Comparison of ENCODE assay signal across 8 cellular contexts in genomic region chr9:127586537-127586936, GRCh38. TPM values are rescaled to one million over a fixed set of nuclear protein-coding genes. Genes with fewer than 3 reads are reported as not detected.
A peak's percentile ranks its signal among the peaks of the same experiment; 100 is the strongest.
DNase-seq lines count a peak whose midpoint lies in the region; ATAC-seq and TF ChIP-seq lines count a peak whose summit lies in the region.

No MANE protein-coding gene starts in this region.

- DNase-seq in DMS79 treated with DMSO at 0.1 percent for 48 hours (lab: John Stamatoyannopoulos, UW) = peak; percentile 68
- DNase-seq in MM.1S = peak; percentile 64
- DNase-seq in SK-N-SH = peak; percentile 87
- DNase-seq in activated naive CD8-positive, alpha-beta T cell treated with anti-CD3 and anti-CD28 coated beads, Interleukin-2, amount 50 U/mL, for 24 hours = peak; percentile 67
- DNase-seq in Right ventricle myocardium inferior (ENCODE audit: missing footprints) = peak; percentile 84
- peak in 9 of 10 donors; percentile 56 to 95 (median 80) for DNase-seq in posterior cingulate gyrus

- no peaks in the 10 kb centered on the region for H3K9me3 Mint-ChIP-seq in activated naive CD8-positive, alpha-beta T cell treated with anti-CD3 and anti-CD28 coated beads, Interleukin-2, amount 50 U/mL, for 24 hours

- POLR2A ChIA-PET in SK-N-SH (lab: Yijun Ruan, JAX) = no interaction called here

- H3K4me2 ChIP-seq in MM.1S (ENCODE audit: low read depth, low read length) (no peak overlapping the region), SK-N-SH (no peak overlapping the region)

- H3F3A ChIP-seq in MM.1S (ENCODE audit: insufficient read depth, low read length) (no peaks in the 10 kb centered on the region), SK-N-SH (replicated peaks; ENCODE audit: insufficient read depth) (peaks cover 40% of the 10 kb centered on the region)

- no peak for TF ChIP-seq EP300 in SK-N-SH (IDR thresholded peaks at IDR 0.05; ENCODE audit: borderline replicate concordance in 1 of 2, low read depth in 1 of 2, low read length in 1 of 2)

- H3K9ac ChIP-seq in MM.1S (ENCODE audit: low read length) (no peak overlapping the region), SK-N-SH (no peak overlapping the region)

- no peak overlapping the region for H3K27ac Mint-ChIP-seq in activated naive CD8-positive, alpha-beta T cell treated with anti-CD3 and anti-CD28 coated beads, Interleukin-2, amount 50 U/mL, for 24 hours

- H3K27me3 ChIP-seq in MM.1S (replicated peaks; ENCODE audit: insufficient read depth, low read length) (no peaks in the 10 kb centered on the region), SK-N-SH (ENCODE audit: insufficient read depth) (no peaks in the 10 kb centered on the region)

- WGBS in SK-N-SH (ENCODE audit: low lambda C conversion rate) = 68% methylated on average over 4 of the region's 5 CpGs

- CTCF ChIA-PET in SK-N-SH (lab: Yijun Ruan, JAX) = interaction anchor here (0.8 to 17.4 kb wide), 26 partner anchors 10 to 335 kb away, joined by 3 to 277 read pairs (median 4); partner anchors contain the start of genes TOR2A and TTC16

- TF ChIP-seq RAD21 in SK-N-SH (IDR thresholded peaks at IDR 0.05; ENCODE audit: low read length) = peak; percentile 93

- H4K20me1 ChIP-seq in MM.1S (ENCODE audit: insufficient read depth, low read length) (no peaks in the 10 kb centered on the region), SK-N-SH (ENCODE audit: insufficient read depth) (no peaks in the 10 kb centered on the region)

- peak; percentile 62 for ATAC-seq in activated naive CD8-positive, alpha-beta T cell treated with anti-CD3 and anti-CD28 coated beads, Interleukin-2, amount 50 U/mL, for 24 hours
- peak; percentile 92 for ATAC-seq in Right ventricle myocardium inferior
- no peak for ATAC-seq in HG02973 (IDR thresholded peaks at IDR 0.05; ENCODE audit: unreplicated experiment)
- no peak for ATAC-seq in GM18870 (IDR thresholded peaks at IDR 0.05; ENCODE audit: unreplicated experiment)

- peak; percentile 77 for TF ChIP-seq CTCF in MM.1S (IDR thresholded peaks at IDR 0.05; ENCODE audit: low read length)
- peak; percentile 87 for TF ChIP-seq CTCF in SK-N-SH (IDR thresholded peaks at IDR 0.05)

- H3K27ac ChIP-seq in MM.1S (ENCODE audit: low read length) = no peak overlapping the region
- H3K27ac ChIP-seq in SK-N-SH (ENCODE audit: low read depth in 2 of 2, low read length in 1 of 2) = no peak overlapping the region

- H3K9me3 ChIP-seq in MM.1S (replicated peaks; ENCODE audit: insufficient read depth, low read length) (no peaks in the 10 kb centered on the region), SK-N-SH (no peaks in the 10 kb centered on the region)

- H3K9me2 ChIP-seq in MM.1S (replicated peaks; ENCODE audit: insufficient read depth, low read length) (no peaks in the 10 kb centered on the region), SK-N-SH (no peaks in the 10 kb centered on the region)

- no peak overlapping the region for H3K4me3 Mint-ChIP-seq in activated naive CD8-positive, alpha-beta T cell treated with anti-CD3 and anti-CD28 coated beads, Interleukin-2, amount 50 U/mL, for 24 hours

- H3K36me3 Mint-ChIP-seq in activated naive CD8-positive, alpha-beta T cell treated with anti-CD3 and anti-CD28 coated beads, Interleukin-2, amount 50 U/mL, for 24 hours (ENCODE audit: low read depth) = no peaks in the 10 kb centered on the region

- H3K4me3 ChIP-seq in MM.1S (ENCODE audit: low read length) (no peak overlapping the region), SK-N-SH (ENCODE audit: low read depth in 2 of 2, low read length in 1 of 2) (no peak overlapping the region; a peak in 1 of 4 replicates)

- H2AFZ ChIP-seq in MM.1S (ENCODE audit: low read length) (no peak overlapping the region), SK-N-SH (ENCODE audit: low read depth) (no peak overlapping the region)

- H3K4me1 Mint-ChIP-seq in activated naive CD8-positive, alpha-beta T cell treated with anti-CD3 and anti-CD28 coated beads, Interleukin-2, amount 50 U/mL, for 24 hours = peaks cover 8% of the 10 kb centered on the region

- H3K36me3 ChIP-seq in MM.1S (replicated peaks; ENCODE audit: insufficient read depth, low read length) (no peaks in the 10 kb centered on the region), SK-N-SH (replicated peaks in 1 of 2; ENCODE audit: control insufficient read depth in 1 of 2, insufficient read depth in 2 of 2, low read length in 1 of 2) (peaks cover 0 to 5% of the 10 kb centered on the region in 2 experiments)

- intact Hi-C loops in Right ventricle myocardium inferior (cut with DNase I) (loop anchor here (1.0 to 2.0 kb wide), 2 partner anchors 82 to 148 kb away; partner anchors contain the start of gene TOR2A), posterior cingulate gyrus (cut with DNase I) (loop anchor here (1.0 kb wide), 1 partner anchor 82 kb away; no protein-coding TSS in a partner anchor)

- peaks cover 15% of the 10 kb centered on the region for H3K27me3 Mint-ChIP-seq in activated naive CD8-positive, alpha-beta T cell treated with anti-CD3 and anti-CD28 coated beads, Interleukin-2, amount 50 U/mL, for 24 hours

- H3K79me2 ChIP-seq in MM.1S (ENCODE audit: low read length) (no peaks in the 10 kb centered on the region), SK-N-SH (ENCODE audit: insufficient read depth) (peaks cover 19% of the 10 kb centered on the region)

- H3K4me1 ChIP-seq in MM.1S (ENCODE audit: low read length) (no peaks in the 10 kb centered on the region), SK-N-SH (ENCODE audit: control insufficient read depth in 1 of 2, insufficient read depth in 2 of 2, low read depth in 1 of 2, low read length in 1 of 2) (no peaks in the 10 kb centered on the region; a peak in 1 of 4 replicates)

TF ChIP-seq in SK-N-SH, 30 proteins besides CTCF, POLR2A, EP300 and RAD21:
- TF ChIP-seq IRF3 (IDR thresholded peaks at IDR 0.05; ENCODE audit: low read depth, low read length) = no peak
- no peak for TF ChIP-seq EZH2phosphoT487 (IDR thresholded peaks at IDR 0.05; ENCODE audit: borderline replicate concordance, low read depth)
- no peak for TF ChIP-seq FOXJ3 (CRISPR knock-in tag; IDR thresholded peaks at IDR 0.05)
- no peak for TF ChIP-seq MAX (IDR thresholded peaks at IDR 0.05; ENCODE audit: low read depth)
- peak; percentile 97 for TF ChIP-seq SMC3 (IDR thresholded peaks at IDR 0.05; ENCODE audit: low read depth, low read length)

RNA-seq across cellular contexts. Expression of gene STXBP1, which starts 25.5 kb away (rescaled TPM):
- 33.0 and 44.3 TPM in 2 replicates for polyA plus RNA-seq in SK-N-SH (2012; rRNA removed)
- 39.2 and 49.4 TPM in 2 replicates for polyA plus RNA-seq in SK-N-SH (2012; cell fraction: cytosol; rRNA removed)
- 61.1 and 68.8 TPM in 2 replicates for polyA plus RNA-seq in SK-N-SH (2012; cell fraction: nucleus; rRNA removed)
- total RNA-seq in Right ventricle myocardium inferior = 51.5 TPM

Comparison
In these comparisons a context has a peak if more than half of its experiments do, and no peak if none do; other contexts are left out.
1. ATAC-seq: peak in activated naive CD8-positive, alpha-beta T cell treated with anti-CD3 and anti-CD28 coated beads, Interleukin-2, amount 50 U/mL, for 24 hours (single experiment) and Right ventricle myocardium inferior (single experiment); none in HG02973 (single experiment) and GM18870 (single experiment).
2. Peak in every context shown above with its lines, with median percentiles within 50 percentile points of each other: DNase-seq.